In genomic region chr9:136806067-136806466, GRCh38 we compare ENCODE assay signal across 11 cellular contexts. TPM values are rescaled to one million over a fixed set of nuclear protein-coding genes. Genes with fewer than 3 reads are reported as not detected.
A peak's percentile ranks its signal among the peaks of the same experiment; 100 is the strongest.
DNase-seq lines count a peak whose midpoint lies in the region; ATAC-seq, FAIRE-seq and TF ChIP-seq lines count a peak whose summit lies in the region.
"Had no signal": no experiment of that assay in that cellular context is flagged by ENCODE, and none has a peak within 500 bp of the region (broad histone marks: within the 10 kb centered on the region; RNA-seq: fewer than 3 reads in every experiment).

No MANE protein-coding gene starts in this region.

- no peaks in the 10 kb centered on the region for H3K9me2 ChIP-seq in HCT116 (ENCODE audit: insufficient read depth)

- ATAC-seq in CD4-positive, CD25-positive, alpha-beta regulatory T cell (ENCODE audit: low read depth in 2 of 2), result no peak
- ATAC-seq in HCT116 (no peak), HG03175 (IDR thresholded peaks at IDR 0.05; ENCODE audit: unreplicated experiment) (no peak)
- no peak for ATAC-seq in natural killer cell treated with Interleukin-12 subunit alpha and Interleukin-12 subunit beta and Interleukin-15 and Interleukin-18, amount 100 ng/mL, for 72 hours

- H3K36me3 ChIP-seq in CD4-positive, CD25-positive, alpha-beta regulatory T cell (ENCODE audit: control insufficient read depth, insufficient read depth, low read length), result peaks cover 7% of the 10 kb centered on the region
- H3K36me3 ChIP-seq in HCT116 (ENCODE audit: control insufficient read depth in 1 of 2, insufficient read depth in 2 of 2, low read length in 2 of 2) (peaks cover 3 to 8% of the 10 kb centered on the region in 2 experiments; a peak in 3 of 4 replicates), small intestine (ENCODE audit: control insufficient read depth in 2 of 2, insufficient read depth in 2 of 2, low read length in 2 of 2) (peaks cover 0 to 2% of the 10 kb centered on the region in 2 donors)

- no peaks in the 10 kb centered on the region for H3K9me3 ChIP-seq in CD4-positive, CD25-positive, alpha-beta regulatory T cell (ENCODE audit: control insufficient read depth in 2 of 2, low read length in 2 of 2)
- H3K9me3 ChIP-seq in HCT116 (ENCODE audit: control insufficient read depth in 1 of 2, insufficient read depth in 1 of 2, low read depth in 1 of 2, low read length in 2 of 2) (no peaks in the 10 kb centered on the region), small intestine (ENCODE audit: control insufficient read depth, low read depth) (no peaks in the 10 kb centered on the region)

- TF ChIP-seq POLR2A in HCT116 (IDR thresholded peaks at IDR 0.05; ENCODE audit: borderline replicate concordance, extremely low read depth, insufficient read depth, insufficient read length), result no peak

- POLR2A ChIA-PET in HCT116 (lab: Charles Lee), result no interaction called here

- H3K4me3 Mint-ChIP-seq in CD4-positive, CD25-positive, alpha-beta regulatory T cell, result peak overlapping the region; percentile 87 to 94 (median 88)
- peak overlapping the region; percentile 83 for H3K4me3 Mint-ChIP-seq in activated naive CD8-positive, alpha-beta T cell treated with anti-CD3 and anti-CD28 coated beads for 36 hours
- peak overlapping the region; percentile 91 for H3K4me3 Mint-ChIP-seq in natural killer cell treated with Interleukin-12 subunit alpha and Interleukin-12 subunit beta and Interleukin-15 and Interleukin-18, amount 100 ng/mL, for 72 hours

- peaks cover 8 to 49% (median 13%) of the 10 kb centered on the region in 4 donors for H3K4me1 Mint-ChIP-seq in CD4-positive, CD25-positive, alpha-beta regulatory T cell
- H3K4me1 Mint-ChIP-seq in activated naive CD8-positive, alpha-beta T cell treated with anti-CD3 and anti-CD28 coated beads for 36 hours, result peaks cover 33% of the 10 kb centered on the region
- H3K4me1 Mint-ChIP-seq in natural killer cell treated with Interleukin-12 subunit alpha and Interleukin-12 subunit beta and Interleukin-15 and Interleukin-18, amount 100 ng/mL, for 72 hours (ENCODE audit: low read depth in 2 of 2), result peaks cover 12 to 18% of the 10 kb centered on the region in 2 donors

- peak overlapping the region; percentile 96 for H3K9ac ChIP-seq in HCT116 (ENCODE audit: low read length)

- CTCF ChIA-PET in HCT116 (lab: Charles Lee), result no interaction called here

- intact Hi-C loops in HCT116 (cut with micrococcal nuclease), result no loop called here

- peaks cover 5% of the 10 kb centered on the region for H3K36me3 Mint-ChIP-seq in CD4-positive, CD25-positive, alpha-beta regulatory T cell
- peaks cover 17% of the 10 kb centered on the region for H3K36me3 Mint-ChIP-seq in activated naive CD8-positive, alpha-beta T cell treated with anti-CD3 and anti-CD28 coated beads for 36 hours
- no peaks in the 10 kb centered on the region for H3K36me3 Mint-ChIP-seq in natural killer cell treated with Interleukin-12 subunit alpha and Interleukin-12 subunit beta and Interleukin-15 and Interleukin-18, amount 100 ng/mL, for 72 hours

- H3K9me3 Mint-ChIP-seq in CD4-positive, CD25-positive, alpha-beta regulatory T cell, result no peaks in the 10 kb centered on the region
- no peaks in the 10 kb centered on the region for H3K9me3 Mint-ChIP-seq in activated naive CD8-positive, alpha-beta T cell treated with anti-CD3 and anti-CD28 coated beads for 36 hours
- no peaks in the 10 kb centered on the region for H3K9me3 Mint-ChIP-seq in natural killer cell treated with Interleukin-12 subunit alpha and Interleukin-12 subunit beta and Interleukin-15 and Interleukin-18, amount 100 ng/mL, for 72 hours

- H3K4me2 ChIP-seq in HCT116 (ENCODE audit: low read length), result peak overlapping the region; percentile 90

- no peak for TF ChIP-seq RAD21 in HCT116 (IDR thresholded peaks at IDR 0.05; ENCODE audit: low read depth)

- WGBS in small intestine, 3 donors, result 96 to 97% (median 97%) methylated on average over 6 to 10 of the region's 10 CpGs

- H3K27ac ChIP-seq in CD4-positive, CD25-positive, alpha-beta regulatory T cell (ENCODE audit: insufficient read depth, low read length, poor library complexity, severe bottlenecking), result no peak overlapping the region
- H3K27ac ChIP-seq in HCT116 (ENCODE audit: low read depth, low read length) (no peak overlapping the region; the same call in 1 of the 2 replicates), small intestine (ENCODE audit: low read depth in 1 of 2, low read length in 1 of 2) (no peak overlapping the region)

- no peak for FAIRE-seq in small intestine (lab: Jason Lieb, UNC)
- FAIRE-seq: HTR-8/SVneo had no signal

- no peak for DNase-seq in CD4-positive, CD25-positive, alpha-beta regulatory T cell
- no peak for DNase-seq in HCT116 (ENCODE audit: low read depth, low spot score)
- no peak for DNase-seq in activated naive CD8-positive, alpha-beta T cell treated with anti-CD3 and anti-CD28 coated beads for 36 hours
- no peak for DNase-seq in natural killer cell treated with Interleukin-12 subunit alpha and Interleukin-12 subunit beta and Interleukin-15 and Interleukin-18, amount 100 ng/mL, for 72 hours (ENCODE audit: low spot score)
- no peak for DNase-seq in small intestine
- DNase-seq in A172 (ENCODE audit: low spot score), result no peak
- DNase-seq: anterior cingulate cortex, NCI-H1694 treated with DMSO at 0.1 percent for 48 hours had no signal

- no peak overlapping the region for H3K4me3 ChIP-seq in CD4-positive, CD25-positive, alpha-beta regulatory T cell (ENCODE audit: low read depth, low read length)
- H3K4me3 ChIP-seq in HCT116 (replicated peaks in 1 of 2; ENCODE audit: low read depth in 1 of 2, low read length in 2 of 2) (peak overlapping the region in 1 of 2 experiments; percentile 93; a peak in 2 of 4 replicates), small intestine (ENCODE audit: low read depth in 1 of 2, low read length in 2 of 2) (no peak overlapping the region)

- peaks cover 11% of the 10 kb centered on the region for H3K27me3 Mint-ChIP-seq in CD4-positive, CD25-positive, alpha-beta regulatory T cell
- H3K27me3 Mint-ChIP-seq in activated naive CD8-positive, alpha-beta T cell treated with anti-CD3 and anti-CD28 coated beads for 36 hours, result peaks cover 10% of the 10 kb centered on the region
- H3K27me3 Mint-ChIP-seq in natural killer cell treated with Interleukin-12 subunit alpha and Interleukin-12 subunit beta and Interleukin-15 and Interleukin-18, amount 100 ng/mL, for 72 hours, result no peaks in the 10 kb centered on the region

- RAD21 ChIA-PET in HCT116 (lab: Charles Lee; ENCODE audit: low non-redundant PET in 1 of 2, low total read pairs in 2 of 2, uncharacterized antibody in 2 of 2, unreplicated experiment in 2 of 2), result no interaction called here

- H3K27me3 ChIP-seq in CD4-positive, CD25-positive, alpha-beta regulatory T cell (ENCODE audit: control insufficient read depth, insufficient read depth, low read length), result no peaks in the 10 kb centered on the region
- H3K27me3 ChIP-seq in HCT116 (ENCODE audit: insufficient read depth, low read length) (no peaks in the 10 kb centered on the region), small intestine (ENCODE audit: control insufficient read depth in 2 of 2, insufficient read depth in 2 of 2, low read length in 2 of 2) (no peaks in the 10 kb centered on the region)

- H3K4me1 ChIP-seq in CD4-positive, CD25-positive, alpha-beta regulatory T cell (ENCODE audit: control insufficient read depth, insufficient read depth, low read length, poor library complexity, severe bottlenecking), result peaks cover 38% of the 10 kb centered on the region
- H3K4me1 ChIP-seq in HCT116 (ENCODE audit: control insufficient read depth in 1 of 2, insufficient read depth in 2 of 2, low read length in 2 of 2) (peaks cover 23 to 28% of the 10 kb centered on the region in 2 experiments), small intestine (ENCODE audit: control insufficient read depth in 2 of 2, insufficient read depth in 1 of 2, low read depth in 1 of 2, low read length in 1 of 2) (peaks cover 4% of the 10 kb centered on the region in 2 donors)

- H2AFZ ChIP-seq in HCT116 (ENCODE audit: low read depth, low read length, poor library complexity, severe bottlenecking), result no peak overlapping the region

- H4K20me1 ChIP-seq in HCT116 (ENCODE audit: insufficient read depth), result no peaks in the 10 kb centered on the region

- H3K79me2 ChIP-seq in HCT116 (ENCODE audit: insufficient read depth, low read length), result peaks cover 39% of the 10 kb centered on the region

- no peak for TF ChIP-seq CTCF in HCT116 (IDR thresholded peaks at IDR 0.05 in 2 of 3, conservative IDR thresholded peaks at IDR 0.05 in 1 of 3; ENCODE audit: borderline replicate concordance in 1 of 3, insufficient read depth in 1 of 3, low read depth in 2 of 3, low read length in 2 of 3)

- no TSS peak for BruUV-seq in HCT116 (replicated peaks; lab: Mats Ljungman, UMichigan)

- H3K27ac Mint-ChIP-seq in CD4-positive, CD25-positive, alpha-beta regulatory T cell, result peak overlapping the region in 1 of 3 donors; percentile 31
- no peak overlapping the region for H3K27ac Mint-ChIP-seq in activated naive CD8-positive, alpha-beta T cell treated with anti-CD3 and anti-CD28 coated beads for 36 hours
- H3K27ac Mint-ChIP-seq in natural killer cell treated with Interleukin-12 subunit alpha and Interleukin-12 subunit beta and Interleukin-15 and Interleukin-18, amount 100 ng/mL, for 72 hours, result no peak overlapping the region

RNA-seq across cellular contexts. Expression of gene RABL6, which starts 1.7 kb away (rescaled TPM):
- 63.6 TPM for total RNA-seq in CD4-positive, CD25-positive, alpha-beta regulatory T cell
- 10 to 100 TPM in 2 of 4 donors, 1 to 10 TPM in 2; 9.4 to 13.9 (median 10.6) TPM for polyA plus RNA-seq in CD4-positive, CD25-positive, alpha-beta regulatory T cell
- total RNA-seq in HCT116 (2021; ENCODE audit: unreplicated experiment), result 98.6 TPM
- polyA plus RNA-seq in HCT116 (2012), result 71.0 and 76.1 TPM in 2 replicates
- 10 to 100 TPM; 87.0 to 88.3 TPM for total RNA-seq in activated naive CD8-positive, alpha-beta T cell treated with anti-CD3 and anti-CD28 coated beads for 36 hours
- total RNA-seq in natural killer cell treated with Interleukin-12 subunit alpha and Interleukin-12 subunit beta and Interleukin-15 and Interleukin-18, amount 100 ng/mL, for 72 hours, result 100 to 1,000 TPM in 1 of 2 donors, 10 to 100 TPM in 1; 74.1 to 151 TPM
- 10 to 100 TPM; 75.5 to 88.1 (median 76.5) TPM for polyA plus RNA-seq in small intestine
- total RNA-seq in A172 (2014; rRNA removed; shearing (Covaris generic)), result 138 and 144 TPM in 2 replicates

RNA-seq across cellular contexts. Expression of gene CCDC183, which starts 9.9 kb away (rescaled TPM):
- 2.3 TPM for total RNA-seq in CD4-positive, CD25-positive, alpha-beta regulatory T cell
- polyA plus RNA-seq in CD4-positive, CD25-positive, alpha-beta regulatory T cell, result under 1 TPM in 3 of 4 donors, not detected in 1; 0.16 to 0.72 (median 0.58) TPM
- total RNA-seq in HCT116 (2021; ENCODE audit: unreplicated experiment), result 2.8 TPM
- 1.0 and 1.6 TPM in 2 replicates for polyA plus RNA-seq in HCT116 (2012)
- under 1 TPM in 1 of 2 experiments, not detected in 1; 0.43 TPM for total RNA-seq in activated naive CD8-positive, alpha-beta T cell treated with anti-CD3 and anti-CD28 coated beads for 36 hours
- total RNA-seq in natural killer cell treated with Interleukin-12 subunit alpha and Interleukin-12 subunit beta and Interleukin-15 and Interleukin-18, amount 100 ng/mL, for 72 hours, result under 1 TPM; 0.38 to 0.45 TPM
- polyA plus RNA-seq in small intestine, result 1 to 10 TPM in 2 of 3 donors, under 1 TPM in 1; 0.40 to 2.7 (median 1.6) TPM
- total RNA-seq in A172 (2014; rRNA removed; shearing (Covaris generic)), result 0.45 and 0.55 TPM in 2 replicates

RNA-seq across cellular contexts. Expression of gene TMEM141, which starts 14.9 kb away (rescaled TPM):
- total RNA-seq in CD4-positive, CD25-positive, alpha-beta regulatory T cell, result 20.7 TPM
- 10 to 100 TPM; 28.2 to 39.3 (median 35.5) TPM for polyA plus RNA-seq in CD4-positive, CD25-positive, alpha-beta regulatory T cell
- total RNA-seq in HCT116 (2021; ENCODE audit: unreplicated experiment), result 73.6 TPM
- 85.5 and 93.7 TPM in 2 replicates for polyA plus RNA-seq in HCT116 (2012)
- 10 to 100 TPM; 49.3 to 49.6 TPM for total RNA-seq in activated naive CD8-positive, alpha-beta T cell treated with anti-CD3 and anti-CD28 coated beads for 36 hours
- 10 to 100 TPM; 31.9 to 50.5 TPM for total RNA-seq in natural killer cell treated with Interleukin-12 subunit alpha and Interleukin-12 subunit beta and Interleukin-15 and Interleukin-18, amount 100 ng/mL, for 72 hours
- polyA plus RNA-seq in small intestine, result 100 to 1,000 TPM; 148 to 212 (median 176) TPM
- total RNA-seq in A172 (2014; rRNA removed; shearing (Covaris generic)), result 74.4 and 101 TPM in 2 replicates

RNA-seq across cellular contexts. Expression of gene AJM1, which starts 36.2 kb away (rescaled TPM):
- 4.3 TPM for total RNA-seq in CD4-positive, CD25-positive, alpha-beta regulatory T cell
- under 1 TPM in 2 of 4 donors, not detected in 2; 0.10 to 0.11 TPM for polyA plus RNA-seq in CD4-positive, CD25-positive, alpha-beta regulatory T cell
- 7.1 TPM for total RNA-seq in HCT116 (2021; ENCODE audit: unreplicated experiment)
- 3.8 and 4.0 TPM in 2 replicates for polyA plus RNA-seq in HCT116 (2012)
- 1 to 10 TPM; 2.8 to 3.1 TPM for total RNA-seq in activated naive CD8-positive, alpha-beta T cell treated with anti-CD3 and anti-CD28 coated beads for 36 hours
- 10 to 100 TPM in 1 of 2 donors, 1 to 10 TPM in 1; 7.8 to 11.2 TPM for total RNA-seq in natural killer cell treated with Interleukin-12 subunit alpha and Interleukin-12 subunit beta and Interleukin-15 and Interleukin-18, amount 100 ng/mL, for 72 hours
- 1 to 10 TPM; 1.1 to 3.3 (median 2.0) TPM for polyA plus RNA-seq in small intestine
- 1.8 and 2.1 TPM in 2 replicates for total RNA-seq in A172 (2014; rRNA removed; shearing (Covaris generic))

RNA-seq across cellular contexts. Expression of gene LCN15, which starts 41.7 kb away (rescaled TPM):
- not detected for total RNA-seq in CD4-positive, CD25-positive, alpha-beta regulatory T cell
- not detected for polyA plus RNA-seq in CD4-positive, CD25-positive, alpha-beta regulatory T cell
- total RNA-seq in HCT116 (2021; ENCODE audit: unreplicated experiment), result 0.76 TPM
- 0.07 and 0.08 TPM in 2 replicates for polyA plus RNA-seq in HCT116 (2012)
- not detected for total RNA-seq in activated naive CD8-positive, alpha-beta T cell treated with anti-CD3 and anti-CD28 coated beads for 36 hours
- not detected for total RNA-seq in natural killer cell treated with Interleukin-12 subunit alpha and Interleukin-12 subunit beta and Interleukin-15 and Interleukin-18, amount 100 ng/mL, for 72 hours
- 10 to 100 TPM in 1 of 3 donors, 1 to 10 TPM in 1, under 1 TPM in 1; 0.46 to 12.7 (median 4.9) TPM for polyA plus RNA-seq in small intestine
- total RNA-seq in A172 (2014; rRNA removed; shearing (Covaris generic)), result not detected in 2 replicates
- total RNA-seq: subcutaneous adipose tissue had no signal
